Comparison of ENCODE assay signal across 1 cellular context in genomic region chr21:32279377-32279680, GRCh38.
TF ChIP-seq lines count a peak whose summit lies in the region.

No MANE protein-coding gene starts in this region.

TF ChIP-seq in GM12878, 131 proteins besides CTCF, POLR2A, EP300 and RAD21 (continued from another document):
- TF ChIP-seq E2F4 (IDR thresholded peaks at IDR 0.05; ENCODE audit: low read depth, low read length) (no peak), EZH2 (IDR thresholded peaks at IDR 0.05; ENCODE audit: borderline replicate concordance, control insufficient read depth, low read depth, low read length) (no peak), PML (IDR thresholded peaks at IDR 0.05; ENCODE audit: low read length) (peak; percentile 11; the same call in 1 of the 2 replicates), ATF7 (IDR thresholded peaks at IDR 0.05; ENCODE audit: low read depth) (no peak), GABPA (IDR thresholded peaks at IDR 0.05; ENCODE audit: low read depth) (no peak), CBFB (IDR thresholded peaks at IDR 0.05; ENCODE audit: low read depth) (no peak)
